ENCODE assay signal across 14 cellular contexts in the genomic region with DNA sequence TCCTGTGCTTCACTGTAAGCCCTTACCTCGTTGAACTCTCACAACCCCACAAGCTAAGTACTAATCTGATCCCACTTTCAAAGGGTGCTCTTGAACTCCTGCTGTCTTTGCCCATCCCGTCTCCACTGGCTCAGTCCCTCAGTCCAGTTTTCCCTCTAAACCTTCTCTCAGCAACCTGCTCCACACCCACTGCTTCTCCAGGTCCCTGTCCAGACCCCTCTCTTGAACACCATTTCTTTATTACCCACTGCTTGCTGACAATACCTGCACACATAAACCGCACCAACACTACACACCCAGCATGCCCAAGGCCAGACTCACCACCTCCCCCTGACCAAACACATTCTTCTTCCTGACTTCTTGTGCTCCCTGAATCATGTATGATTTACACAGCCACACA.
DNase-seq lines count a peak whose midpoint lies in the region; ATAC-seq and TF ChIP-seq lines count a peak whose summit lies in the region.
"Had no signal": no experiment of that assay in that cellular context is flagged by ENCODE, and none has a peak within 500 bp of the region (broad histone marks: within the 10 kb centered on the region; RNA-seq: fewer than 3 reads in every experiment).

No MANE protein-coding gene starts in this region.

- no peaks in the 10 kb centered on the region for H3K79me2 ChIP-seq in Karpas-422 (ENCODE audit: low read length)
- no peaks in the 10 kb centered on the region for H3K79me2 ChIP-seq in osteoblast (ENCODE audit: insufficient read depth, low read length)

- H3K4me2 ChIP-seq in Karpas-422 (ENCODE audit: low read depth, low read length, poor library complexity, severe bottlenecking) (no peak overlapping the region), osteoblast (ENCODE audit: insufficient read depth, low read length) (no peak overlapping the region)
- H3K4me2 ChIP-seq: GM23338 had no signal

- no peaks in the 10 kb centered on the region for H4K20me1 ChIP-seq in Karpas-422 (ENCODE audit: insufficient read depth, low read depth, low read length)
- H4K20me1 ChIP-seq in osteoblast (ENCODE audit: insufficient read depth, low read length), result no peaks in the 10 kb centered on the region

- H3K27me3 ChIP-seq in left ventricle myocardium inferior (ENCODE audit: low read depth) (peaks cover 3% of the 10 kb centered on the region), Karpas-422 (ENCODE audit: low read length) (no peaks in the 10 kb centered on the region), osteoblast (ENCODE audit: insufficient read depth, low read length) (no peaks in the 10 kb centered on the region)

- intact Hi-C loops in left ventricle myocardium inferior (cut with micrococcal nuclease), result no loop called here
- intact Hi-C loops in cardiac septum (cut with DNase I), result loop anchor here (5.0 kb wide), 1 partner anchor 339 kb away; no protein-coding TSS in a partner anchor

- peak overlapping the region; percentile 73 for H3K27ac ChIP-seq in left ventricle myocardium inferior (replicated peaks)
- H3K27ac ChIP-seq in Karpas-422 (ENCODE audit: low read length), result peak overlapping the region; percentile 72
- H3K27ac ChIP-seq in osteoblast (ENCODE audit: low read depth, low read length), result no peak overlapping the region

- no peaks in the 10 kb centered on the region for H3K9me3 ChIP-seq in left ventricle myocardium inferior (replicated peaks)
- no peaks in the 10 kb centered on the region for H3K9me3 ChIP-seq in Karpas-422 (ENCODE audit: low read length)
- H3K9me3 ChIP-seq in osteoblast (ENCODE audit: low read depth, low read length), result no peaks in the 10 kb centered on the region

- H3K36me3 ChIP-seq in left ventricle myocardium inferior (no peaks in the 10 kb centered on the region), Karpas-422 (ENCODE audit: insufficient read depth, low read length) (no peaks in the 10 kb centered on the region), osteoblast (ENCODE audit: insufficient read depth, low read length) (no peaks in the 10 kb centered on the region)

- H3K4me3 ChIP-seq in left ventricle myocardium inferior (no peak overlapping the region), Karpas-422 (ENCODE audit: low read length) (no peak overlapping the region), osteoblast (ENCODE audit: insufficient read depth, low read length) (no peak overlapping the region)
- H3K4me3 ChIP-seq: GM23338 had no signal

- DNase-seq in left ventricle myocardium inferior (no peak), cardiac septum (ENCODE audit: low spot score) (no peak), Karpas-422 (no peak), islet precursor cell (peak; percentile 23), osteoblast (ENCODE audit: insufficient read length, low spot score, missing footprints) (peak; percentile 46), medulla oblongata (ENCODE audit: extremely low spot score) (no peak)
- DNase-seq: COR-L47, DMS153, DMS79 treated with DMSO at 0.1 percent for 48 hours, EL, H7 had no signal

- ATAC-seq in HG03442 (IDR thresholded peaks at IDR 0.05; ENCODE audit: unreplicated experiment), result no peak
- ATAC-seq: CD8-positive, alpha-beta T cell; GM23338 had no signal

- H3K9me2 ChIP-seq in Karpas-422 (replicated peaks; ENCODE audit: insufficient read depth, low read length), result no peaks in the 10 kb centered on the region

- peaks cover 38% of the 10 kb centered on the region for H3K4me1 ChIP-seq in left ventricle myocardium inferior
- H3K4me1 ChIP-seq in Karpas-422 (ENCODE audit: low read length), result peaks cover 53% of the 10 kb centered on the region
- H3K4me1 ChIP-seq in osteoblast (ENCODE audit: insufficient read depth, low read length), result no peaks in the 10 kb centered on the region

- no peak overlapping the region for H2AFZ ChIP-seq in Karpas-422 (ENCODE audit: low read length)
- H2AFZ ChIP-seq in osteoblast (ENCODE audit: low read length), result no peak overlapping the region
- H2AFZ ChIP-seq: GM23338 had no signal

- TF ChIP-seq CTCF in left ventricle myocardium inferior (IDR thresholded peaks at IDR 0.05; ENCODE audit: borderline replicate concordance) (no peak), osteoblast (IDR thresholded peaks at IDR 0.05; ENCODE audit: extremely low read depth, low read depth, low read length) (no peak)

- H3K9ac ChIP-seq in Karpas-422 (ENCODE audit: low read length), result no peak overlapping the region

Comparison
In these comparisons a context has a peak if more than half of its experiments do, and no peak if none do; other contexts are left out.
1. DNase-seq: peak in islet precursor cell (single experiment) and osteoblast (single experiment); none in left ventricle myocardium inferior (single experiment), cardiac septum (single experiment), Karpas-422 (single experiment) and medulla oblongata (single experiment).